ENCODE assay signal across 15 cellular contexts in the genomic region with DNA sequence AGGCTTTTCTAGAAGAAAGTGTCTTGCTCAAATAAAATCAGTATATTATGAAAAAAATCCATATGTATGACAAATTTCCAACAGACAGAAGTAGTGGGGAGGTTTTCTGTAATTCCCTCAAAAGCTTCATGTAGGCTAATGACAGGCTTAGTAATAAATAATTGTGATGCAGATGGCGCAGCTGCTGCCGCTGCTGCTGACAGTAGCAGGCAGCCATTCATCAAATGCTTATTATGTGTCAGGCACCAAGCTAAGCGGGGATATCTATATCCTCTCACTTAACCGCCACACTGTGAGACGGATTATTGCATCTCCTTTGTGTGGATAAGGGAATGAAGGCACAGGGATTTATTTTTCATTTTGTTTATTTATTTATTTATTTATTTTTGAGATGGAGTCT.
DNase-seq lines count a peak whose midpoint lies in the region; ATAC-seq and TF ChIP-seq lines count a peak whose summit lies in the region.
"Had no signal": no experiment of that assay in that cellular context is flagged by ENCODE, and none has a peak within 500 bp of the region (broad histone marks: within the 10 kb centered on the region; RNA-seq: fewer than 3 reads in every experiment).

No MANE protein-coding gene starts in this region.

- peak; percentile 53 for TF ChIP-seq EP300 in neural cell (conservative IDR thresholded peaks at IDR 0.05; ENCODE audit: poor library complexity, severe bottlenecking)

- peak; percentile 23 for DNase-seq in DMS 273 treated with DMSO at 0.1 percent for 48 hours (lab: John Stamatoyannopoulos, UW)
- peak; percentile 18 for DNase-seq in NCI-H146 treated with DMSO at 0.1 percent for 48 hours (lab: John Stamatoyannopoulos, UW; ENCODE audit: unreplicated experiment)
- DNase-seq in NCI-H82 treated with DMSO at 0.1 percent for 48 hours (lab: John Stamatoyannopoulos, UW; ENCODE audit: unreplicated experiment) = peak; percentile 85
- DNase-seq in T-helper 2 cell = no peak
- no peak for DNase-seq in PC-9
- DNase-seq in activated naive CD4-positive, alpha-beta T cell treated with anti-CD3 and anti-CD28 coated beads, Interleukin-2, amount 50 U/mL, for 72 hours (ENCODE audit: low spot score in 2 of 2) = no peak
- DNase-seq: CD8-positive, alpha-beta T cell; DMS153; Kasumi-1; NCI-H1105 treated with DMSO at 0.1 percent for 48 hours; NCI-H2081 treated with DMSO at 0.1 percent for 48 hours had no signal

- peaks cover under 1% of the 10 kb centered on the region for H3K9me3 ChIP-seq in neural cell (ENCODE audit: low read length)
- H3K9me3 ChIP-seq in PC-9 (ENCODE audit: insufficient read depth, low read depth) = no peaks in the 10 kb centered on the region

- peaks cover 0 to 4% of the 10 kb centered on the region in 2 donors for H3K9me3 Mint-ChIP-seq in activated naive CD4-positive, alpha-beta T cell treated with anti-CD3 and anti-CD28 coated beads, Interleukin-2, amount 50 U/mL, for 72 hours
- H3K9me3 Mint-ChIP-seq: CD8-positive, alpha-beta T cell had no signal

- ATAC-seq in HG02798 (IDR thresholded peaks at IDR 0.05; ENCODE audit: poor library complexity, unreplicated experiment) = no peak
- no peak for ATAC-seq in activated naive CD4-positive, alpha-beta T cell treated with anti-CD3 and anti-CD28 coated beads, Interleukin-2, amount 50 U/mL, for 72 hours
- ATAC-seq: CD8-positive, alpha-beta T cell; SK-N-SH treated with all-trans-retinoic acid at 6 μM for 48 hours had no signal

- peak overlapping the region; percentile 46 for H3K9ac ChIP-seq in neural cell (ENCODE audit: low read length)

- peaks cover 0 to 5% of the 10 kb centered on the region in 2 donors for H3K36me3 Mint-ChIP-seq in activated naive CD4-positive, alpha-beta T cell treated with anti-CD3 and anti-CD28 coated beads, Interleukin-2, amount 50 U/mL, for 72 hours
- H3K36me3 Mint-ChIP-seq: CD8-positive, alpha-beta T cell had no signal

- POLR2A ChIA-PET in PC-9 (lab: Charles Lee; ENCODE audit: unreplicated experiment) = interaction anchor here (0.6 kb wide), 1 partner anchor 105 kb away, joined by 3 read pairs; no protein-coding TSS in a partner anchor

- no peaks in the 10 kb centered on the region for H3K4me1 ChIP-seq in PC-9 (replicated peaks; ENCODE audit: insufficient read depth)

- peak; percentile 21 for TF ChIP-seq CTCF in neural cell (IDR thresholded peaks at IDR 0.05; ENCODE audit: poor library complexity, severe bottlenecking)
- no peak for TF ChIP-seq CTCF in PC-9 (conservative IDR thresholded peaks at IDR 0.05)

- H3K27ac Mint-ChIP-seq in activated naive CD4-positive, alpha-beta T cell treated with anti-CD3 and anti-CD28 coated beads, Interleukin-2, amount 50 U/mL, for 72 hours = no peak overlapping the region
- H3K27ac Mint-ChIP-seq: CD8-positive, alpha-beta T cell; T-helper 1 cell treated with Interleukin-12 subunit alpha and Interleukin-12 subunit beta and Interleukin-4 antibody, amounts not matched to agents 30 μg/mL and 1 μg/mL, for 36 hours had no signal

- no peaks in the 10 kb centered on the region for H3K27me3 ChIP-seq in neural cell (ENCODE audit: insufficient read depth, low read depth, low read length)
- H3K27me3 ChIP-seq in PC-9 (ENCODE audit: insufficient read depth, low read depth) = peaks cover 3% of the 10 kb centered on the region; the same call in 1 of the 2 replicates

- no peaks in the 10 kb centered on the region for H3K36me3 ChIP-seq in neural cell (ENCODE audit: insufficient read depth, low read length)
- H3K36me3 ChIP-seq in PC-9 (ENCODE audit: low read depth) = no peaks in the 10 kb centered on the region

- no TSS peak for BruUV-seq in PC-9 (replicated peaks; lab: Mats Ljungman, UMichigan)

- H4K20me1 ChIP-seq in neural cell (ENCODE audit: insufficient read depth) (no peaks in the 10 kb centered on the region), PC-9 (ENCODE audit: insufficient read depth) (no peaks in the 10 kb centered on the region)

- H3K79me2 ChIP-seq in neural cell (replicated peaks; ENCODE audit: insufficient read depth, low read length) = no peaks in the 10 kb centered on the region
- no peaks in the 10 kb centered on the region for H3K79me2 ChIP-seq in PC-9 (ENCODE audit: low read depth)

- H3K27ac ChIP-seq in neural cell (ENCODE audit: low read length) (peak overlapping the region; percentile 81), PC-9 (no peak overlapping the region)

- intact Hi-C loops in PC-9 (cut with micrococcal nuclease; ENCODE audit: unreplicated experiment) = no loop called here

- no peaks in the 10 kb centered on the region for H3F3A ChIP-seq in neural cell (ENCODE audit: insufficient read depth, low read length, poor library complexity, severe bottlenecking)
- no peaks in the 10 kb centered on the region for H3F3A ChIP-seq in PC-9 (ENCODE audit: insufficient read depth, low read depth)

- CTCF ChIA-PET in PC-9 (lab: Charles Lee) = interaction anchor here (0.5 kb wide), 1 partner anchor 127 kb away, joined by 4 read pairs; a partner anchor contains a TSS

- H3K4me2 ChIP-seq in neural cell (ENCODE audit: low read length) = no peak overlapping the region
- H3K4me2 ChIP-seq in PC-9 = no peak overlapping the region

- no peaks in the 10 kb centered on the region for H3K9me2 ChIP-seq in neural cell (ENCODE audit: insufficient read depth, low read length)
- H3K9me2 ChIP-seq in PC-9 (ENCODE audit: insufficient read depth) = no peaks in the 10 kb centered on the region

- H2AFZ ChIP-seq in neural cell (ENCODE audit: low read depth, low read length) (no peak overlapping the region), PC-9 (no peak overlapping the region)

- no peak for TF ChIP-seq RAD21 in neural cell (conservative IDR thresholded peaks at IDR 0.05)

- H3K4me3 ChIP-seq in neural cell (ENCODE audit: low read length) (no peak overlapping the region), PC-9 (no peak overlapping the region)

TF ChIP-seq in neural cell, 6 proteins besides CTCF, POLR2A, EP300 and RAD21:
- TF ChIP-seq TAF1 (IDR thresholded peaks at IDR 0.05; ENCODE audit: low read depth) (no peak), POLR2AphosphoS5 (IDR thresholded peaks at IDR 0.05) (peak; percentile 71), SMC3 (conservative IDR thresholded peaks at IDR 0.05; ENCODE audit: poor library complexity) (peak; percentile 31), EZH2 (IDR thresholded peaks at IDR 0.05; ENCODE audit: borderline replicate concordance, insufficient read depth, low read length, poor library complexity, severe bottlenecking) (no peak), MXI1 (conservative IDR thresholded peaks at IDR 0.05; ENCODE audit: poor library complexity, severe bottlenecking) (no peak)
- TF ChIP-seq, protein P1, sequence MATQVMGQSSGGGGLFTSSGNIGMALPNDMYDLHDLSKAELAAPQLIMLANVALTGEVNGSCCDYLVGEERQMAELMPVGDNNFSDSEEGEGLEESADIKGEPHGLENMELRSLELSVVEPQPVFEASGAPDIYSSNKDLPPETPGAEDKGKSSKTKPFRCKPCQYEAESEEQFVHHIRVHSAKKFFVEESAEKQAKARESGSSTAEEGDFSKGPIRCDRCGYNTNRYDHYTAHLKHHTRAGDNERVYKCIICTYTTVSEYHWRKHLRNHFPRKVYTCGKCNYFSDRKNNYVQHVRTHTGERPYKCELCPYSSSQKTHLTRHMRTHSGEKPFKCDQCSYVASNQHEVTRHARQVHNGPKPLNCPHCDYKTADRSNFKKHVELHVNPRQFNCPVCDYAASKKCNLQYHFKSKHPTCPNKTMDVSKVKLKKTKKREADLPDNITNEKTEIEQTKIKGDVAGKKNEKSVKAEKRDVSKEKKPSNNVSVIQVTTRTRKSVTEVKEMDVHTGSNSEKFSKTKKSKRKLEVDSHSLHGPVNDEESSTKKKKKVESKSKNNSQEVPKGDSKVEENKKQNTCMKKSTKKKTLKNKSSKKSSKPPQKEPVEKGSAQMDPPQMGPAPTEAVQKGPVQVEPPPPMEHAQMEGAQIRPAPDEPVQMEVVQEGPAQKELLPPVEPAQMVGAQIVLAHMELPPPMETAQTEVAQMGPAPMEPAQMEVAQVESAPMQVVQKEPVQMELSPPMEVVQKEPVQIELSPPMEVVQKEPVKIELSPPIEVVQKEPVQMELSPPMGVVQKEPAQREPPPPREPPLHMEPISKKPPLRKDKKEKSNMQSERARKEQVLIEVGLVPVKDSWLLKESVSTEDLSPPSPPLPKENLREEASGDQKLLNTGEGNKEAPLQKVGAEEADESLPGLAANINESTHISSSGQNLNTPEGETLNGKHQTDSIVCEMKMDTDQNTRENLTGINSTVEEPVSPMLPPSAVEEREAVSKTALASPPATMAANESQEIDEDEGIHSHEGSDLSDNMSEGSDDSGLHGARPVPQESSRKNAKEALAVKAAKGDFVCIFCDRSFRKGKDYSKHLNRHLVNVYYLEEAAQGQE (IDR thresholded peaks at IDR 0.05; ENCODE audit: borderline replicate concordance) = peak; percentile 57
TF ChIP-seq in neural cell: peak in this region for 3.

Comparison
In these comparisons a context has a peak if more than half of its experiments do, and no peak if none do; other contexts are left out.
1. DNase-seq: peak in DMS 273 treated with DMSO at 0.1 percent for 48 hours (single experiment), NCI-H146 treated with DMSO at 0.1 percent for 48 hours (single experiment) and NCI-H82 treated with DMSO at 0.1 percent for 48 hours (single experiment); none in T-helper 2 cell (0 of 5), PC-9 (0 of 2) and activated naive CD4-positive, alpha-beta T cell treated with anti-CD3 and anti-CD28 coated beads, Interleukin-2, amount 50 U/mL, for 72 hours (0 of 2).